In genomic region chr1:198496216-198497143, GRCh38 we compare ENCODE assay signal across 18 cellular contexts. TPM values are rescaled to one million over a fixed set of nuclear protein-coding genes. Genes with fewer than 3 reads are reported as not detected.
DNase-seq lines count a peak whose midpoint lies in the region; ATAC-seq and TF ChIP-seq lines count a peak whose summit lies in the region.
"Had no signal": no experiment of that assay in that cellular context is flagged by ENCODE, and none has a peak within 500 bp of the region (broad histone marks: within the 10 kb centered on the region; RNA-seq: fewer than 3 reads in every experiment).

No MANE protein-coding gene starts in this region.

- no peaks in the 10 kb centered on the region for H3K27me3 Mint-ChIP-seq in endodermal cell (ENCODE audit: insufficient read depth)
- H3K27me3 Mint-ChIP-seq: activated T-helper 17 cell treated with anti-CD3 and anti-CD28 coated beads, Interleukin-2, amount 50 U/mL, for 72 hours; stimulated activated naive CD8-positive, alpha-beta T cell treated with anti-CD3 and anti-CD28 coated beads, Interleukin-15, Interleukin-2, amounts not matched to agents 100 ng/mL and 50 ng/mL, for 24 hours had no signal

- H3K36me3 ChIP-seq in BJ (ENCODE audit: control insufficient read depth, insufficient read depth, low read length) (no peaks in the 10 kb centered on the region), uterus (no peaks in the 10 kb centered on the region), endodermal cell (ENCODE audit: control insufficient read depth, insufficient read depth, low read length) (no peaks in the 10 kb centered on the region)
- H3K36me3 ChIP-seq: esophagus muscularis mucosa had no signal

- CTCF ChIA-PET in BJ (lab: Yijun Ruan, JAX) = interaction anchor here (0.7 to 1.4 kb wide), 3 partner anchors 15 to 171 kb away, joined by 3 to 5 read pairs (median 3); no protein-coding TSS in a partner anchor

- TF ChIP-seq POLR2A in uterus (IDR thresholded peaks at IDR 0.05) = no peak

- no peak overlapping the region for H3K4me3 ChIP-seq in BJ (ENCODE audit: low read depth, low read length)
- H3K4me3 ChIP-seq in cardiac fibroblast (replicated peaks in 1 of 2; ENCODE audit: low read depth in 2 of 2, low read length in 2 of 2) = no peak overlapping the region
- H3K4me3 ChIP-seq in uterus = no peak overlapping the region
- H3K4me3 ChIP-seq in endodermal cell (ENCODE audit: low read length) = no peak overlapping the region
- H3K4me3 ChIP-seq: esophagus muscularis mucosa had no signal

- WGBS in endodermal cell (ENCODE audit: insufficient coverage in 1 of 2, insufficient read length in 1 of 2), 2 experiments = 85 to 87% methylated on average over 5 to 6 of the region's 6 CpGs

- no peak for ATAC-seq in HG03520 (IDR thresholded peaks at IDR 0.05; ENCODE audit: unreplicated experiment)

- H3K27ac Mint-ChIP-seq in endodermal cell = no peak overlapping the region
- H3K27ac Mint-ChIP-seq: activated T-helper 17 cell treated with anti-CD3 and anti-CD28 coated beads, Interleukin-2, amount 50 U/mL, for 72 hours; stimulated activated naive CD8-positive, alpha-beta T cell treated with anti-CD3 and anti-CD28 coated beads, Interleukin-15, Interleukin-2, amounts not matched to agents 100 ng/mL and 50 ng/mL, for 24 hours had no signal

- H3K9me3 ChIP-seq in uterus (no peaks in the 10 kb centered on the region), endodermal cell (ENCODE audit: control insufficient read depth, low read length) (no peaks in the 10 kb centered on the region)
- H3K9me3 ChIP-seq: esophagus muscularis mucosa had no signal

- no peak overlapping the region for H3K9ac ChIP-seq in endodermal cell (ENCODE audit: extremely low read depth, low read length, poor library complexity, severe bottlenecking)

- H3K27ac ChIP-seq in uterus (no peak overlapping the region), endodermal cell (ENCODE audit: low read depth, low read length) (no peak overlapping the region)
- H3K27ac ChIP-seq: C4-2B, esophagus muscularis mucosa had no signal

- no peaks in the 10 kb centered on the region for H3K27me3 ChIP-seq in BJ (ENCODE audit: control insufficient read depth, insufficient read depth, low read length)
- H3K27me3 ChIP-seq in uterus = no peaks in the 10 kb centered on the region
- no peaks in the 10 kb centered on the region for H3K27me3 ChIP-seq in endodermal cell (ENCODE audit: control insufficient read depth, insufficient read depth, low read length, poor library complexity, severe bottlenecking)
- H3K27me3 ChIP-seq: esophagus muscularis mucosa had no signal

- DNase-seq in BJ (ENCODE audit: low read depth) (peak; percentile 59), M059J (ENCODE audit: low read depth) (peak; percentile 88), cardiac fibroblast (ENCODE audit: low read depth in 2 of 2) (peak; percentile 41 to 72), lung microvascular endothelial cell (ENCODE audit: low read depth in 2 of 2) (peak; percentile 31 to 53), uterus (no peak), endodermal cell (no peak)
- no peak for DNase-seq in stimulated activated CD4-positive, alpha-beta T cell treated with anti-CD3 and anti-CD28 coated beads, Interleukin-1b, Interleukin-23, amount 100 ng/mL, for 48 hours
- DNase-seq: activated CD4-positive, alpha-beta T cell treated with anti-CD3 and anti-CD28 coated beads, Interleukin-2, amount 50 U/mL, for 4 hours; caudate nucleus; MM.1S; NCI-H2171 treated with DMSO at 0.1 percent for 48 hours; stimulated activated CD4-positive, alpha-beta T cell treated with anti-CD3 and anti-CD28 coated beads, Interleukin-4, amount 100 ng/mL, for 4 hours had no signal

- no peak overlapping the region for H3K4me3 Mint-ChIP-seq in endodermal cell
- H3K4me3 Mint-ChIP-seq: activated T-helper 17 cell treated with anti-CD3 and anti-CD28 coated beads, Interleukin-2, amount 50 U/mL, for 72 hours; stimulated activated naive CD8-positive, alpha-beta T cell treated with anti-CD3 and anti-CD28 coated beads, Interleukin-15, Interleukin-2, amounts not matched to agents 100 ng/mL and 50 ng/mL, for 24 hours had no signal

- TF ChIP-seq CTCF in BJ (IDR thresholded peaks at IDR 0.05; ENCODE audit: insufficient read depth, low read depth, low read length) = no peak
- TF ChIP-seq CTCF in cardiac fibroblast (IDR thresholded peaks at IDR 0.05; ENCODE audit: low read depth, low read length) = no peak
- TF ChIP-seq CTCF in uterus (IDR thresholded peaks at IDR 0.05) = no peak
- TF ChIP-seq CTCF in endodermal cell (conservative IDR thresholded peaks at IDR 0.05) = no peak

- H3K36me3 Mint-ChIP-seq in endodermal cell (ENCODE audit: low read depth) = no peaks in the 10 kb centered on the region

- intact Hi-C loops in uterus (cut with DNase I; ENCODE audit: low total_unique reads) = no loop called here

- no peaks in the 10 kb centered on the region for H3K4me1 Mint-ChIP-seq in endodermal cell

- POLR2A ChIA-PET in BJ (lab: Charles Lee) = interaction anchor here (0.6 to 1.5 kb wide), 8 partner anchors 8 to 777 kb away, joined by 3 to 12 read pairs (median 5); no protein-coding TSS in a partner anchor

- H3K4me1 ChIP-seq in uterus (no peaks in the 10 kb centered on the region), endodermal cell (ENCODE audit: control insufficient read depth, insufficient read depth, low read length) (no peaks in the 10 kb centered on the region)
- H3K4me1 ChIP-seq: esophagus muscularis mucosa had no signal

- peaks cover 2% of the 10 kb centered on the region for H3K9me3 Mint-ChIP-seq in endodermal cell

RNA-seq across cellular contexts. Expression of gene ATP6V1G3, which starts 44.0 kb away (rescaled TPM):
- polyA plus RNA-seq in BJ (2011; rRNA removed) = not detected in 2 replicates
- polyA minus RNA-seq in BJ (2011; rRNA and poly(A)+ RNA removed) = not detected in 2 replicates
- 0.84 TPM in 1 of 2 replicates, not detected in the other for total RNA-seq in M059J (2014; rRNA removed; shearing (Covaris generic))
- total RNA-seq in lung microvascular endothelial cell (not detected in 2 replicates), uterus (not detected), endodermal cell (1 to 10 TPM in 1 of 2 donors, under 1 TPM in 1; 0.62 to 1.5 TPM)
- not detected for polyA plus RNA-seq in endodermal cell (2013, experiment 1 of 2)
- polyA plus RNA-seq in endodermal cell (2013, experiment 2 of 2) = not detected
- total RNA-seq: activated T-helper 17 cell treated with anti-CD3 and anti-CD28 coated beads, Interleukin-2, amount 50 U/mL, for 72 hours; esophagus muscularis mucosa; T-helper 2 cell treated with Interferon-gamma antibody and Interleukin-4, amounts not matched to agents 100 ng/mL and 5 ng/mL, for 36 hours had no signal

Comparison
In these comparisons a context has a peak if more than half of its experiments do, and no peak if none do; other contexts are left out.
1. DNase-seq: peak in BJ (single experiment), M059J (single experiment), cardiac fibroblast (2 of 2) and lung microvascular endothelial cell (2 of 2); none in stimulated activated CD4-positive, alpha-beta T cell treated with anti-CD3 and anti-CD28 coated beads, Interleukin-1b, Interleukin-23, amount 100 ng/mL, for 48 hours (single experiment), uterus (0 of 2) and endodermal cell (single experiment).